In the genomic region with DNA sequence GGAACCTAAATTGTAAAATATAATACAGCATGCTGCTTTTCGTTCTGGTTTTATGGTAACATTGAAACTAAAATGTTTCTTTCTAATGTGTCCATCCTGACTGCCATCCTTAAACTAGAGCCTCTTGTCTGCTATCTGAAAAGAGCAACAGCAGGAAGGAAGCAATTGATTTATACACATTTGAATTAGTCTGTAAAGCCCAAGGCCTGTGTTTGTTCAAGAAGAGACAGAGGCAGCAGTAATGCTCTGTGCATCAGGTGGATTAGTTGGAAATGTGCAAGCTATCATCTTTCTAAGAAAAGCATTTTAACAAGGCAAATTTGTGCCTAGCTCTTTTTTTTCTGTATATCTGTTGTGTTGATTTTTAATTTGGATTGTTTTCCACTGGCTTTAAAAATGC, we compare ENCODE assay signal across 16 cellular contexts.
DNase-seq lines count a peak whose midpoint lies in the region; ATAC-seq and TF ChIP-seq lines count a peak whose summit lies in the region.
"Had no signal": no experiment of that assay in that cellular context is flagged by ENCODE, and none has a peak within 500 bp of the region (broad histone marks: within the 10 kb centered on the region; RNA-seq: fewer than 3 reads in every experiment).

No MANE protein-coding gene starts in this region.

- peak in 1 of 2 experiments; percentile 33; a peak in 1 of 4 replicates for TF ChIP-seq EP300 in SK-N-SH (IDR thresholded peaks at IDR 0.05; ENCODE audit: borderline replicate concordance in 1 of 2, low read depth in 1 of 2, low read length in 1 of 2)

- no peak overlapping the region for H3K4me3 ChIP-seq in Karpas-422 (ENCODE audit: low read length)
- no peak overlapping the region for H3K4me3 ChIP-seq in SK-N-SH (ENCODE audit: low read depth in 2 of 2, low read length in 1 of 2)

- H3K36me3 ChIP-seq in Karpas-422 (ENCODE audit: insufficient read depth, low read length) (no peaks in the 10 kb centered on the region), SK-N-SH (replicated peaks in 1 of 2; ENCODE audit: control insufficient read depth in 1 of 2, insufficient read depth in 2 of 2, low read length in 1 of 2) (peaks cover 0 to 13% of the 10 kb centered on the region in 2 experiments)

- POLR2A ChIA-PET in SK-N-SH (lab: Yijun Ruan, JAX), result interaction anchor here (0.6 kb wide), 1 partner anchor 1923 kb away, joined by 3 read pairs; no protein-coding TSS in a partner anchor
- POLR2A ChIA-PET in naive thymus-derived CD8-positive, alpha-beta T cell (lab: Charles Lee), result no interaction called here

- peaks cover 41% of the 10 kb centered on the region for H3K4me1 Mint-ChIP-seq in nephron progenitor cell
- peaks cover 0 to 14% (median 8%) of the 10 kb centered on the region in 4 donors for H3K4me1 Mint-ChIP-seq in naive thymus-derived CD8-positive, alpha-beta T cell

- H3K9ac ChIP-seq in Karpas-422 (ENCODE audit: low read length), result no peak overlapping the region
- no peak overlapping the region for H3K9ac ChIP-seq in SK-N-SH

- H3K9me2 ChIP-seq in Karpas-422 (replicated peaks; ENCODE audit: insufficient read depth, low read length) (no peaks in the 10 kb centered on the region), SK-N-SH (no peaks in the 10 kb centered on the region)

- CTCF ChIA-PET in SK-N-SH (lab: Yijun Ruan, JAX), result interaction anchor here (1.4 to 4.9 kb wide), 2 partner anchors 9 to 186 kb away, joined by 4 to 21 read pairs; no protein-coding TSS in a partner anchor

- H2AFZ ChIP-seq in Karpas-422 (ENCODE audit: low read length) (no peak overlapping the region), SK-N-SH (ENCODE audit: low read depth) (no peak overlapping the region)

- H3K79me2 ChIP-seq in Karpas-422 (ENCODE audit: low read length) (peaks cover 73% of the 10 kb centered on the region), SK-N-SH (ENCODE audit: insufficient read depth) (peaks cover 47% of the 10 kb centered on the region)

- H3K4me3 Mint-ChIP-seq in nephron progenitor cell, result no peak overlapping the region
- H3K4me3 Mint-ChIP-seq in naive thymus-derived CD8-positive, alpha-beta T cell, result no peak overlapping the region
- H3K4me3 Mint-ChIP-seq: T-cell had no signal

- H3K27ac ChIP-seq in Karpas-422 (ENCODE audit: low read length) (peak overlapping the region; percentile 32; the same call in 1 of the 2 replicates), SK-N-SH (ENCODE audit: low read depth in 2 of 2, low read length in 1 of 2) (peak overlapping the region in 1 of 2 experiments; percentile 50; a peak in 2 of 4 replicates)
- H3K27ac ChIP-seq: C4-2B had no signal

- H3F3A ChIP-seq in SK-N-SH (replicated peaks; ENCODE audit: insufficient read depth), result peaks cover 4% of the 10 kb centered on the region

- peaks cover 7% of the 10 kb centered on the region for H3K9me3 Mint-ChIP-seq in nephron progenitor cell
- no peaks in the 10 kb centered on the region for H3K9me3 Mint-ChIP-seq in naive thymus-derived CD8-positive, alpha-beta T cell
- H3K9me3 Mint-ChIP-seq: T-cell had no signal

- peaks cover 12% of the 10 kb centered on the region for H3K4me1 ChIP-seq in Karpas-422 (ENCODE audit: low read length)
- no peaks in the 10 kb centered on the region; a peak in 2 of 4 replicates for H3K4me1 ChIP-seq in SK-N-SH (ENCODE audit: control insufficient read depth in 1 of 2, insufficient read depth in 2 of 2, low read depth in 1 of 2, low read length in 1 of 2)

- no peak for ATAC-seq in naive thymus-derived CD8-positive, alpha-beta T cell
- no peak for ATAC-seq in HG03097 (IDR thresholded peaks at IDR 0.05; ENCODE audit: low FRiP score, unreplicated experiment)
- ATAC-seq: T-cell had no signal

- no peaks in the 10 kb centered on the region for H3K27me3 Mint-ChIP-seq in nephron progenitor cell (ENCODE audit: low read depth, poor library complexity)
- no peaks in the 10 kb centered on the region for H3K27me3 Mint-ChIP-seq in naive thymus-derived CD8-positive, alpha-beta T cell
- H3K27me3 Mint-ChIP-seq: T-cell had no signal

- H4K20me1 ChIP-seq in Karpas-422 (ENCODE audit: insufficient read depth, low read depth, low read length) (no peaks in the 10 kb centered on the region), SK-N-SH (ENCODE audit: insufficient read depth) (peaks cover 14% of the 10 kb centered on the region)

- WGBS in SK-N-SH (ENCODE audit: low lambda C conversion rate), result 94% methylated on average over 1 of the region's 1 CpG

- H3K4me2 ChIP-seq in Karpas-422 (ENCODE audit: low read depth, low read length, poor library complexity, severe bottlenecking) (no peak overlapping the region), SK-N-SH (no peak overlapping the region)

- no peaks in the 10 kb centered on the region for H3K9me3 ChIP-seq in Karpas-422 (ENCODE audit: low read length)
- no peaks in the 10 kb centered on the region for H3K9me3 ChIP-seq in SK-N-SH

- H3K27ac Mint-ChIP-seq in nephron progenitor cell, result peak overlapping the region; percentile 68
- H3K27ac Mint-ChIP-seq in naive thymus-derived CD8-positive, alpha-beta T cell, result no peak overlapping the region
- H3K27ac Mint-ChIP-seq: T-cell had no signal

- DNase-seq in NCI-H510A treated with DMSO at 0.1 percent for 48 hours (lab: John Stamatoyannopoulos, UW) (peak; percentile 39), NCI-H510A (lab: John Stamatoyannopoulos, UW) (no peak), Karpas-422 (no peak), SK-N-SH (peak; percentile 34), nephron progenitor cell (no peak), 8988T (no peak)
- no peak for DNase-seq in naive thymus-derived CD8-positive, alpha-beta T cell
- DNase-seq: COR-L47, IMR-90, Kasumi-1, NCI-H2081 treated with DMSO at 0.1 percent for 48 hours, NCI-H446, NCI-H82, T-cell had no signal

- no peak for TF ChIP-seq RAD21 in SK-N-SH (IDR thresholded peaks at IDR 0.05; ENCODE audit: low read length)

- H3K27me3 ChIP-seq in Karpas-422 (ENCODE audit: low read length) (no peaks in the 10 kb centered on the region), SK-N-SH (ENCODE audit: insufficient read depth) (no peaks in the 10 kb centered on the region)

- TF ChIP-seq CTCF in SK-N-SH (IDR thresholded peaks at IDR 0.05) (no peak), nephron progenitor cell (IDR thresholded peaks at IDR 0.05) (no peak)

- peaks cover 42% of the 10 kb centered on the region for H3K36me3 Mint-ChIP-seq in nephron progenitor cell (ENCODE audit: low read depth)
- H3K36me3 Mint-ChIP-seq in naive thymus-derived CD8-positive, alpha-beta T cell, result peaks cover 0 to 30% (median 10%) of the 10 kb centered on the region in 3 donors

TF ChIP-seq in SK-N-SH, 30 proteins besides CTCF, POLR2A, EP300 and RAD21:
- TF ChIP-seq RFX5 (IDR thresholded peaks at IDR 0.05; ENCODE audit: low read length) (no peak), GABPA (IDR thresholded peaks at IDR 0.05; ENCODE audit: low read depth) (no peak), RCOR1 (IDR thresholded peaks at IDR 0.05; ENCODE audit: low read length) (0 out of 2 replicates have a peak, but pooled peaks have one; percentile 27), NFIC (IDR thresholded peaks at IDR 0.05; ENCODE audit: borderline replicate concordance) (no peak), SIN3A (IDR thresholded peaks at IDR 0.05; ENCODE audit: borderline replicate concordance, low read depth, low read length) (no peak), MXI1 (IDR thresholded peaks at IDR 0.05; ENCODE audit: low read depth, low read length) (peak; percentile 35; the same call in 1 of the 2 replicates), CHD2 (IDR thresholded peaks at IDR 0.05; ENCODE audit: low read length, partially characterized antibody) (no peak), TEAD4 (IDR thresholded peaks at IDR 0.05; ENCODE audit: borderline replicate concordance, insufficient read depth) (no peak), FOSL2 (IDR thresholded peaks at IDR 0.05; ENCODE audit: borderline replicate concordance, low read depth) (no peak)
- TF ChIP-seq, protein P1, sequence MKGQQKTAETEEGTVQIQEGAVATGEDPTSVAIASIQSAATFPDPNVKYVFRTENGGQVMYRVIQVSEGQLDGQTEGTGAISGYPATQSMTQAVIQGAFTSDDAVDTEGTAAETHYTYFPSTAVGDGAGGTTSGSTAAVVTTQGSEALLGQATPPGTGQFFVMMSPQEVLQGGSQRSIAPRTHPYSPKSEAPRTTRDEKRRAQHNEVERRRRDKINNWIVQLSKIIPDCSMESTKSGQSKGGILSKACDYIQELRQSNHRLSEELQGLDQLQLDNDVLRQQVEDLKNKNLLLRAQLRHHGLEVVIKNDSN (IDR thresholded peaks at IDR 0.05; ENCODE audit: borderline replicate concordance, low read depth), result no peak

Comparison
In these comparisons a context has a peak if more than half of its experiments do, and no peak if none do; other contexts are left out.
1. DNase-seq: peak in NCI-H510A treated with DMSO at 0.1 percent for 48 hours (single experiment) and SK-N-SH (single experiment); none in NCI-H510A (single experiment), Karpas-422 (single experiment), nephron progenitor cell (single experiment), 8988T (single experiment) and naive thymus-derived CD8-positive, alpha-beta T cell (0 of 10).